Comparison of ENCODE assay signal across 12 cellular contexts in genomic region chr4:25158817-25159216, GRCh38. TPM values are rescaled to one million over a fixed set of nuclear protein-coding genes. Genes with fewer than 3 reads are reported as not detected.
DNase-seq lines count a peak whose midpoint lies in the region; ATAC-seq and TF ChIP-seq lines count a peak whose summit lies in the region.
"Had no signal": no experiment of that assay in that cellular context is flagged by ENCODE, and none has a peak within 500 bp of the region (broad histone marks: within the 10 kb centered on the region; RNA-seq: fewer than 3 reads in every experiment).

No MANE protein-coding gene starts in this region.

- peaks cover 54% of the 10 kb centered on the region for H3K4me1 Mint-ChIP-seq in stimulated activated naive CD8-positive, alpha-beta T cell treated with anti-CD3 and anti-CD28 coated beads, Interleukin-15, Interleukin-2, amounts not matched to agents 100 ng/mL and 50 ng/mL, for 24 hours (ENCODE audit: low read depth)
- peaks cover 26% of the 10 kb centered on the region for H3K4me1 Mint-ChIP-seq in type B pancreatic cell (ENCODE audit: unreplicated experiment)

- CTCF ChIA-PET in Panc1 (lab: Charles Lee) = no interaction called here

- peak overlapping the region; percentile 84 for H3K27ac ChIP-seq in Panc1 (ENCODE audit: low read length)

- no peaks in the 10 kb centered on the region for H3K27me3 Mint-ChIP-seq in stimulated activated naive CD8-positive, alpha-beta T cell treated with anti-CD3 and anti-CD28 coated beads, Interleukin-15, Interleukin-2, amounts not matched to agents 100 ng/mL and 50 ng/mL, for 24 hours
- no peaks in the 10 kb centered on the region for H3K27me3 Mint-ChIP-seq in type B pancreatic cell

- peaks cover 18% of the 10 kb centered on the region for H3K36me3 Mint-ChIP-seq in stimulated activated naive CD8-positive, alpha-beta T cell treated with anti-CD3 and anti-CD28 coated beads, Interleukin-15, Interleukin-2, amounts not matched to agents 100 ng/mL and 50 ng/mL, for 24 hours (ENCODE audit: low read depth)
- H3K36me3 Mint-ChIP-seq in type B pancreatic cell = no peaks in the 10 kb centered on the region

- peaks cover 3% of the 10 kb centered on the region; the same call in 1 of the 2 replicates for H3K36me3 ChIP-seq in Panc1 (ENCODE audit: control insufficient read depth, insufficient read depth, low read length)

- intact Hi-C loops in Panc1 (cut with micrococcal nuclease; ENCODE audit: unreplicated experiment) = no loop called here

- H3K9me3 Mint-ChIP-seq in stimulated activated naive CD8-positive, alpha-beta T cell treated with anti-CD3 and anti-CD28 coated beads, Interleukin-15, Interleukin-2, amounts not matched to agents 100 ng/mL and 50 ng/mL, for 24 hours = no peaks in the 10 kb centered on the region
- H3K9me3 Mint-ChIP-seq in type B pancreatic cell = no peaks in the 10 kb centered on the region

- ATAC-seq in stimulated activated naive CD8-positive, alpha-beta T cell treated with anti-CD3 and anti-CD28 coated beads, Interleukin-15, Interleukin-2, amounts not matched to agents 100 U/mL and 50 U/mL, for 24 hours = no peak
- ATAC-seq in Panc1 (no peak), GM19324 (IDR thresholded peaks at IDR 0.05; ENCODE audit: low FRiP score, unreplicated experiment) (no peak)
- ATAC-seq: gastrocnemius medialis had no signal

- H3K9me3 ChIP-seq in Panc1 (ENCODE audit: control insufficient read depth, insufficient read depth, low read depth, low read length) = no peaks in the 10 kb centered on the region
- H3K9me3 ChIP-seq: gastrocnemius medialis had no signal

- in situ Hi-C loops in Panc1 (cut with HindIII; ENCODE audit: low pct_unique_long_range_greater_than_20kb, low sequenced_read_pairs) = no loop called here

- POLR2A ChIA-PET in Panc1 (lab: Charles Lee) = no interaction called here

- H3K4me3 Mint-ChIP-seq in stimulated activated naive CD8-positive, alpha-beta T cell treated with anti-CD3 and anti-CD28 coated beads, Interleukin-15, Interleukin-2, amounts not matched to agents 100 ng/mL and 50 ng/mL, for 24 hours = peak overlapping the region; percentile 97
- H3K4me3 Mint-ChIP-seq in type B pancreatic cell = peak overlapping the region; percentile 93

- H3K27me3 ChIP-seq in Panc1 (ENCODE audit: control insufficient read depth, insufficient read depth, low read length) = no peaks in the 10 kb centered on the region
- H3K27me3 ChIP-seq: gastrocnemius medialis had no signal

- H3K27ac Mint-ChIP-seq in stimulated activated naive CD8-positive, alpha-beta T cell treated with anti-CD3 and anti-CD28 coated beads, Interleukin-15, Interleukin-2, amounts not matched to agents 100 ng/mL and 50 ng/mL, for 24 hours = peak overlapping the region; percentile 98
- peak overlapping the region; percentile 97 for H3K27ac Mint-ChIP-seq in type B pancreatic cell

- TF ChIP-seq CTCF in Panc1 (IDR thresholded peaks at IDR 0.05) (no peak), epithelial cell of proximal tubule (conservative IDR thresholded peaks at IDR 0.05; ENCODE audit: low read depth, low read length) (no peak), type B pancreatic cell (conservative IDR thresholded peaks at IDR 0.05) (no peak)

- TSS peak; percentile 83 for BruUV-seq in Panc1 (replicated peaks; lab: Mats Ljungman, UMichigan)

- H3K4me1 ChIP-seq in Panc1 (ENCODE audit: control insufficient read depth, insufficient read depth, low read length) = peaks cover 10% of the 10 kb centered on the region

- H3K4me3 ChIP-seq in Panc1 (ENCODE audit: low read depth in 2 of 2, low read length in 2 of 2) (peak overlapping the region; percentile 72 to 96), epithelial cell of proximal tubule (ENCODE audit: low read depth, low read length) (peak overlapping the region; percentile 76)

- DNase-seq in stimulated activated naive CD8-positive, alpha-beta T cell treated with anti-CD3 and anti-CD28 coated beads, Interleukin-15, Interleukin-2, amounts not matched to agents 100 U/mL and 50 U/mL, for 24 hours = no peak
- no peak for DNase-seq in Panc1 (ENCODE audit: low read depth, low spot score)
- no peak for DNase-seq in epithelial cell of proximal tubule (ENCODE audit: low read depth)
- DNase-seq in type B pancreatic cell (ENCODE audit: extremely low spot score, unreplicated experiment) = no peak
- DNase-seq in KG1 (lab: John Stamatoyannopoulos, UW) = no peak
- DNase-seq in EL = no peak
- DNase-seq: activated CD8-positive, alpha-beta memory T cell treated with anti-CD3 and anti-CD28 coated beads for 24 hours; gastrocnemius medialis; NCI-H1048; Right ventricle myocardium superior had no signal

RNA-seq across cellular contexts. Expression of gene SEPSECS, which starts 1.4 kb away (rescaled TPM):
- total RNA-seq in Panc1 (2021; ENCODE audit: unreplicated experiment) = 4.0 TPM
- 2.2 TPM for polyA plus RNA-seq in Panc1 (2012; ENCODE audit: insufficient read length)
- 4.3 and 4.8 TPM in 2 replicates for total RNA-seq in epithelial cell of proximal tubule
- 8.0 and 8.7 TPM in 2 replicates for total RNA-seq in type B pancreatic cell (ENCODE audit: low replicate concordance)
